30 cellular contexts compared by ENCODE assay signal in genomic region chr4:86512631-86513030, GRCh38.
"Had no signal": no experiment of that assay in that cellular context is flagged by ENCODE, and none has a peak within 500 bp of the region (broad histone marks: within the 10 kb centered on the region; RNA-seq: fewer than 3 reads in every experiment).

No MANE protein-coding gene starts in this region.

- H3K27me3 ChIP-seq: brain microvascular endothelial cell, foreskin keratinocyte, gastrocnemius medialis, heart left ventricle had no signal

- H3K27ac Mint-ChIP-seq: activated CD4-positive, alpha-beta memory T cell treated with anti-CD3 and anti-CD28 coated beads for 36 hours; activated CD4-positive, alpha-beta T cell treated with anti-CD3 and anti-CD28 coated beads for 36 hours; activated CD4-positive, alpha-beta T cell treated with anti-CD3 and anti-CD28 coated beads, Interleukin-2, amount 10 ng/mL, durations not matched to agents 24 days and 14 days; activated CD8-positive, alpha-beta T cell treated with anti-CD3 and anti-CD28 coated beads, Interleukin-2, amount 10 ng/mL, durations not matched to agents 7 days and 5 days; activated naive CD8-positive, alpha-beta T cell; activated T-helper 1 cell treated with anti-CD3 and anti-CD28 coated beads, Interleukin-12 subunit alpha, Interleukin-12 subunit beta, Interleukin-2, Interleukin-4 antibody, amounts not matched to agents 30 ng/mL and 10 ng/mL and 1 ng/mL, durations not matched to agents 14 hours and 24 hours and 36 hours; activated T-helper 2 cell treated with anti-CD3 and anti-CD28 coated beads, Interferon-gamma antibody, Interleukin-2, Interleukin-4, amounts not matched to agents 10 μg/mL and 5 μg/mL and 100 μg/mL, durations not matched to agents 14 hours and 24 hours and 36 hours; effector memory CD8-positive, alpha-beta T cell had no signal

- H3K27ac ChIP-seq: brain microvascular endothelial cell, foreskin keratinocyte, gastrocnemius medialis, heart left ventricle had no signal

- H3K9me3 ChIP-seq: gastrocnemius medialis had no signal

- ATAC-seq: activated CD4-positive, alpha-beta T cell treated with anti-CD3 and anti-CD28 coated beads for 36 hours; activated CD8-positive, alpha-beta T cell treated with anti-CD3 and anti-CD28 coated beads, Interleukin-2, amount 10 ng/mL, durations not matched to agents 7 days and 5 days; activated T-cell treated with anti-CD3 and anti-CD28 coated beads, Interleukin-2, amount 50 U/mL, for 4 hours; effector memory CD8-positive, alpha-beta T cell; foreskin keratinocyte; gastrocnemius medialis; heart left ventricle had no signal

- H3K4me1 Mint-ChIP-seq: activated CD4-positive, alpha-beta T cell treated with anti-CD3 and anti-CD28 coated beads for 36 hours; activated CD4-positive, alpha-beta T cell treated with anti-CD3 and anti-CD28 coated beads, Interleukin-2, amount 10 ng/mL, durations not matched to agents 24 days and 14 days had no signal

- H3K9me3 Mint-ChIP-seq: activated CD4-positive, alpha-beta memory T cell treated with anti-CD3 and anti-CD28 coated beads for 36 hours; activated CD4-positive, alpha-beta T cell treated with anti-CD3 and anti-CD28 coated beads, Interleukin-2, amount 10 ng/mL, durations not matched to agents 24 days and 14 days; activated T-cell treated with anti-CD3 and anti-CD28 coated beads, Interleukin-2, amount 50 U/mL, for 4 hours; activated T-helper 1 cell treated with anti-CD3 and anti-CD28 coated beads, Interleukin-12 subunit alpha, Interleukin-12 subunit beta, Interleukin-2, Interleukin-4 antibody, amounts not matched to agents 30 ng/mL and 10 ng/mL and 1 ng/mL, durations not matched to agents 14 hours and 24 hours and 36 hours; activated T-helper 2 cell treated with anti-CD3 and anti-CD28 coated beads, Interferon-gamma antibody, Interleukin-2, Interleukin-4, amounts not matched to agents 10 μg/mL and 5 μg/mL and 100 μg/mL, durations not matched to agents 14 hours and 24 hours and 36 hours had no signal

- H3K4me3 Mint-ChIP-seq: activated CD4-positive, alpha-beta memory T cell treated with anti-CD3 and anti-CD28 coated beads for 36 hours; activated CD4-positive, alpha-beta T cell treated with anti-CD3 and anti-CD28 coated beads for 36 hours; activated CD4-positive, alpha-beta T cell treated with anti-CD3 and anti-CD28 coated beads, Interleukin-2, amount 10 ng/mL, durations not matched to agents 24 days and 14 days; activated CD8-positive, alpha-beta T cell treated with anti-CD3 and anti-CD28 coated beads, Interleukin-2, amount 10 ng/mL, durations not matched to agents 7 days and 5 days; activated naive CD8-positive, alpha-beta T cell; activated T-cell treated with anti-CD3 and anti-CD28 coated beads, Interleukin-2, amount 50 U/mL, for 4 hours; activated T-helper 1 cell treated with anti-CD3 and anti-CD28 coated beads, Interleukin-12 subunit alpha, Interleukin-12 subunit beta, Interleukin-2, Interleukin-4 antibody, amounts not matched to agents 30 ng/mL and 10 ng/mL and 1 ng/mL, durations not matched to agents 14 hours and 24 hours and 36 hours; effector memory CD8-positive, alpha-beta T cell had no signal

- DNase-seq: activated CD4-positive, alpha-beta memory T cell treated with anti-CD3 and anti-CD28 coated beads for 36 hours; activated CD4-positive, alpha-beta T cell treated with anti-CD3 and anti-CD28 coated beads for 36 hours; activated CD4-positive, alpha-beta T cell treated with anti-CD3 and anti-CD28 coated beads, Interleukin-2, amount 10 ng/mL, durations not matched to agents 24 days and 14 days; activated CD4-positive, CD25-positive, alpha-beta regulatory T cell; activated CD4-positive, CD25-positive, alpha-beta regulatory T cell treated with anti-CD3 and anti-CD28 coated beads, Interleukin-2, amount 50 U/mL, for 72 hours; activated CD8-positive, alpha-beta memory T cell treated with anti-CD3 and anti-CD28 coated beads, Interleukin-2, amount 50 U/mL, for 48 hours; activated CD8-positive, alpha-beta T cell treated with anti-CD3 and anti-CD28 coated beads, Interleukin-2, amount 10 ng/mL, durations not matched to agents 7 days and 5 days; activated gamma-delta T cell; activated naive CD4-positive, alpha-beta T cell treated with anti-CD3 and anti-CD28 coated beads, Interleukin-2, amount 50 U/mL, for 16 hours; activated naive CD4-positive, alpha-beta T cell treated with Interleukin-2 at 50 U/mL for 16 hours; activated T-cell treated with anti-CD3 and anti-CD28 coated beads for 4 hours; activated T-cell treated with anti-CD3 and anti-CD28 coated beads, Interleukin-2, amount 50 U/mL, for 4 hours; amniotic stem cell; anterior cingulate cortex; brain microvascular endothelial cell; caudate nucleus; cortex of kidney; dermis blood vessel endothelial cell; effector CD4-positive, alpha-beta T cell; effector memory CD8-positive, alpha-beta T cell; gastrocnemius medialis; glutamatergic neuron; heart left ventricle; T-helper 2 cell had no signal

- H3K36me3 Mint-ChIP-seq: activated CD4-positive, alpha-beta memory T cell treated with anti-CD3 and anti-CD28 coated beads for 36 hours; activated naive CD8-positive, alpha-beta T cell had no signal

- H3K4me3 ChIP-seq: gastrocnemius medialis, heart left ventricle had no signal

- H3K27me3 Mint-ChIP-seq: activated CD4-positive, alpha-beta T cell treated with anti-CD3 and anti-CD28 coated beads for 36 hours; activated naive CD8-positive, alpha-beta T cell had no signal

- FAIRE-seq: astrocyte, colon had no signal

- H3K4me1 ChIP-seq: foreskin keratinocyte, gastrocnemius medialis had no signal

- H3K36me3 ChIP-seq: brain microvascular endothelial cell, gastrocnemius medialis, heart left ventricle had no signal
